In the genomic region with DNA sequence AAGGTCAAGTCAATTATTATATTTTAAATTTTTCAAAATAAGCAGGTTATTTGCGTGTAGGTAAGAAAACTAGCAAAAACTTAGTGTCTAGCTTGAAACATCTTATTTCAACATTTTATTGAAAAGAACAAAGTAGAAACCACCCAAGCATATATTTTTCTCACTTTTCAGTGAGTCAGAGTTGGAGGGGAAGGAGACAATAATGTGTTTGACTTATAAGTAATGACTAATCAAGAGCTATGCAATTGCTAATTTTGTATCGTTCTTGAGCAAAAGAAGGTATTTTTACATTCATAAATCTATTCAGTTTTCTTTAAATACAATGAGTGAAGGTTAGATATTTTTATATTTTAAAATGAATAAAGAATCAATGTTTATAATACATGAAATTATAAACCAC, we compare ENCODE assay signal across 17 cellular contexts. TPM values are rescaled to one million over a fixed set of nuclear protein-coding genes. Genes with fewer than 3 reads are reported as not detected.
A peak's percentile ranks its signal among the peaks of the same experiment; 100 is the strongest.
DNase-seq lines count a peak whose midpoint lies in the region; ATAC-seq, FAIRE-seq and TF ChIP-seq lines count a peak whose summit lies in the region.
"Had no signal": no experiment of that assay in that cellular context is flagged by ENCODE, and none has a peak within 500 bp of the region (broad histone marks: within the 10 kb centered on the region; RNA-seq: fewer than 3 reads in every experiment).

No MANE protein-coding gene starts in this region.

- SMC1A ChIA-PET in GM12878 (lab: Charles Lee; ENCODE audit: uncharacterized antibody, unreplicated experiment), result no interaction called here

- TF ChIP-seq EP300 in GM12878 (IDR thresholded peaks at IDR 0.05; ENCODE audit: borderline replicate concordance in 1 of 2, control insufficient read depth in 1 of 2, low read depth in 2 of 2, low read length in 2 of 2) (no peak), neural cell (conservative IDR thresholded peaks at IDR 0.05; ENCODE audit: poor library complexity, severe bottlenecking) (no peak)

- CTCF ChIA-PET in GM12878 (lab: Yijun Ruan, JAX), result no interaction called here

- H3K9me2 ChIP-seq in neural cell (ENCODE audit: insufficient read depth, low read length), result no peaks in the 10 kb centered on the region

- H3K36me3 ChIP-seq in GM12878 (ENCODE audit: control insufficient read depth in 2 of 2, insufficient read depth in 2 of 2, low read length in 1 of 2) (no peaks in the 10 kb centered on the region), neural cell (ENCODE audit: insufficient read depth, low read length) (no peaks in the 10 kb centered on the region)
- H3K36me3 ChIP-seq: SJSA1 had no signal

- H3K9ac ChIP-seq in GM12878 (ENCODE audit: control insufficient read depth, insufficient read depth, low read length) (no peak overlapping the region), neural cell (ENCODE audit: low read length) (no peak overlapping the region)

- H3K27me3 ChIP-seq in GM12878 (replicated peaks in 1 of 2; ENCODE audit: control insufficient read depth in 2 of 2, insufficient read depth in 2 of 2, low read length in 1 of 2) (no peaks in the 10 kb centered on the region), neural cell (ENCODE audit: insufficient read depth, low read depth, low read length) (no peaks in the 10 kb centered on the region)
- H3K27me3 ChIP-seq: SJSA1 had no signal

- intact Hi-C loops in GM12878 (cut with micrococcal nuclease; ENCODE audit: unreplicated experiment), result no loop called here

- RAD21 ChIA-PET in GM12878 (lab: Charles Lee; ENCODE audit: unreplicated experiment), result interaction anchor here (1.7 kb wide), 1 partner anchor 10 kb away, joined by 4 read pairs; no protein-coding TSS in a partner anchor

- H3K4me3 ChIP-seq in GM12878 (no peak overlapping the region), foreskin fibroblast (ENCODE audit: low read depth in 1 of 2, low read length in 2 of 2) (no peak overlapping the region), neural cell (ENCODE audit: low read length) (no peak overlapping the region)
- H3K4me3 ChIP-seq: SJSA1 had no signal

- H3K27ac ChIP-seq in GM12878 (ENCODE audit: control insufficient read depth, insufficient read depth), result no peak overlapping the region
- H3K27ac ChIP-seq in neural cell (ENCODE audit: low read length), result peak overlapping the region; percentile 56
- H3K27ac ChIP-seq: SJSA1 had no signal

- no peaks in the 10 kb centered on the region for H3F3A ChIP-seq in neural cell (ENCODE audit: insufficient read depth, low read length, poor library complexity, severe bottlenecking)

- no peak overlapping the region for H2AFZ ChIP-seq in GM12878 (ENCODE audit: control insufficient read depth, low read depth, low read length)
- no peak overlapping the region for H2AFZ ChIP-seq in neural cell (ENCODE audit: low read depth, low read length)

- no peak for TF ChIP-seq CTCF in GM12878 (IDR thresholded peaks at IDR 0.05 in 2 of 3, conservative IDR thresholded peaks at IDR 0.05 in 1 of 3; ENCODE audit: control insufficient read depth in 2 of 3, extremely low read depth in 1 of 3, insufficient read depth in 1 of 3, low read depth in 3 of 3, low read length in 3 of 3)
- no peak for TF ChIP-seq CTCF in foreskin fibroblast (IDR thresholded peaks at IDR 0.05; ENCODE audit: low read depth, low read length)
- no peak for TF ChIP-seq CTCF in neural cell (IDR thresholded peaks at IDR 0.05; ENCODE audit: poor library complexity, severe bottlenecking)

- no TSS peak for BruUV-seq in GM12878 (replicated peaks; lab: Mats Ljungman, UMichigan)

- H3K79me2 ChIP-seq in GM12878 (ENCODE audit: control insufficient read depth, insufficient read depth, low read length) (no peaks in the 10 kb centered on the region), neural cell (replicated peaks; ENCODE audit: insufficient read depth, low read length) (no peaks in the 10 kb centered on the region)

- no peaks in the 10 kb centered on the region; the same call in 2 of the 3 replicates for H3K9me3 ChIP-seq in GM12878 (replicated peaks; ENCODE audit: control insufficient read depth, insufficient read depth, low read length)
- H3K9me3 ChIP-seq in neural cell (ENCODE audit: low read length), result no peaks in the 10 kb centered on the region
- H3K9me3 ChIP-seq: SJSA1 had no signal

- no peak for TF ChIP-seq POLR2A in GM12878 (IDR thresholded peaks at IDR 0.05; ENCODE audit: low read depth, low read length)

- H4K20me1 ChIP-seq in GM12878 (ENCODE audit: control insufficient read depth, insufficient read depth) (no peaks in the 10 kb centered on the region), neural cell (ENCODE audit: insufficient read depth) (no peaks in the 10 kb centered on the region)

- no peak overlapping the region for H3K4me2 ChIP-seq in GM12878 (ENCODE audit: control insufficient read depth, insufficient read depth)
- H3K4me2 ChIP-seq in neural cell (ENCODE audit: low read length), result no peak overlapping the region

- H3K4me1 ChIP-seq in GM12878 (ENCODE audit: control insufficient read depth, insufficient read depth, low read length), result peaks cover 7% of the 10 kb centered on the region

- 50% methylated on average over 2 of the region's 2 CpGs for WGBS in GM12878 (ENCODE audit: insufficient coverage, insufficient replicate concordance, low lambda C conversion rate, missing lambda C conversion rate)

- TF ChIP-seq RAD21 in GM12878 (IDR thresholded peaks at IDR 0.05; ENCODE audit: insufficient read depth, low read depth, low read length) (no peak), neural cell (conservative IDR thresholded peaks at IDR 0.05) (no peak)

- FAIRE-seq in GM12878 (lab: Jason Lieb, UNC), result no peak
- FAIRE-seq: H1 had no signal

- DNase-seq in HCEC 1CT (peak; percentile 17), GM12878 (ENCODE audit: low read depth, low spot score) (no peak), foreskin fibroblast (peak; percentile 33 to 60), superior temporal gyrus (ENCODE audit: extremely low spot score) (no peak), KG1 (lab: John Stamatoyannopoulos, UW) (no peak), NAMALWA (ENCODE audit: low spot score) (no peak)
- no peak for DNase-seq in activated naive CD4-positive, alpha-beta T cell treated with Interleukin-2 at 50 U/mL for 16 hours
- DNase-seq: AML-193, COR-L47, IMR-90, Kasumi-1, NCI-H1417, NCI-H187 treated with DMSO at 0.1 percent for 48 hours, NCI-H446 had no signal

- 0 out of 3 replicates have a peak, but pooled peaks have one; percentile 21 for ATAC-seq in GM12878

- in situ Hi-C loops in GM12878 (cut with MboI), result no loop called here

- POLR2A ChIA-PET in GM12878 (lab: Charles Lee), result no interaction called here

TF ChIP-seq in GM12878, 131 proteins besides CTCF, POLR2A, EP300 and RAD21 (continues in another document):
- TF ChIP-seq TCF7 (IDR thresholded peaks at IDR 0.05; ENCODE audit: borderline replicate concordance) (no peak), FOXM1 (IDR thresholded peaks at IDR 0.05; ENCODE audit: low read depth, low read length) (peak; percentile 64; the same call in 1 of the 2 replicates), NFIC (IDR thresholded peaks at IDR 0.05; ENCODE audit: low read depth, low read length) (peak; percentile 68; the same call in 1 of the 2 replicates)
- TF ChIP-seq, protein P1, sequence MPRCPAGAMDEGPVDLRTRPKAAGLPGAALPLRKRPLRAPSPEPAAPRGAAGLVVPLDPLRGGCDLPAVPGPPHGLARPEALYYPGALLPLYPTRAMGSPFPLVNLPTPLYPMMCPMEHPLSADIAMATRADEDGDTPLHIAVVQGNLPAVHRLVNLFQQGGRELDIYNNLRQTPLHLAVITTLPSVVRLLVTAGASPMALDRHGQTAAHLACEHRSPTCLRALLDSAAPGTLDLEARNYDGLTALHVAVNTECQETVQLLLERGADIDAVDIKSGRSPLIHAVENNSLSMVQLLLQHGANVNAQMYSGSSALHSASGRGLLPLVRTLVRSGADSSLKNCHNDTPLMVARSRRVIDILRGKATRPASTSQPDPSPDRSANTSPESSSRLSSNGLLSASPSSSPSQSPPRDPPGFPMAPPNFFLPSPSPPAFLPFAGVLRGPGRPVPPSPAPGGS (IDR thresholded peaks at IDR 0.05; ENCODE audit: borderline replicate concordance, insufficient read depth, low read depth, low read length, poor library complexity, severe bottlenecking), result peak; percentile 47

TF ChIP-seq in neural cell, 6 proteins besides CTCF, POLR2A, EP300 and RAD21 (continues in another document):
- no peak for TF ChIP-seq TAF1 (IDR thresholded peaks at IDR 0.05; ENCODE audit: low read depth)
- TF ChIP-seq EZH2 (IDR thresholded peaks at IDR 0.05; ENCODE audit: borderline replicate concordance, insufficient read depth, low read length, poor library complexity, severe bottlenecking), result no peak

RNA-seq across cellular contexts. Expression of a gene that starts 54.4 kb away (rescaled TPM):
- total RNA-seq in GM12878 (2013; cell fraction: nucleolus; rRNA removed), result 0.92 and 0.93 TPM in 2 replicates
- total RNA-seq in GM12878 (2014; rRNA removed) (3.3 and 4.2 TPM in 2 replicates), GM12878 (2014; rRNA removed; fragmentation: Illumina TruSeq; extraction: Trizol) (3.1 and 3.4 TPM in 2 replicates), GM12878 (2021) (3.1 and 3.3 TPM in 2 replicates)
- polyA plus RNA-seq in GM12878 (2011; ENCODE audit: low read depth), result 0.87 TPM
- polyA plus RNA-seq in GM12878 (2011; rRNA removed) (0.01 TPM in 2 replicates), GM12878 (2014; fragmentation: Illumina TruSeq; extraction: Trizol) (2.4 and 3.1 TPM in 2 replicates), GM12878 (2014; fragmentation: Nextera tagmentation; extraction: Ambion mirVana) (under 1 TPM; 0.58 to 0.66 TPM), GM12878 (2014; rRNA removed) (1.9 and 2.3 TPM in 2 replicates), GM12878 (2016; fragmentation: Nextera tagmentation; extraction: Ambion mirVana) (1 to 10 TPM; 1.1 to 1.4 TPM), neural cell (1.7 and 3.0 TPM in 2 replicates)
- polyA plus RNA-seq in GM12878 (2011; cell fraction: cytosol; rRNA removed), result 0.02 TPM in 1 of 2 replicates, not detected in the other
- polyA plus RNA-seq in GM12878 (2011; cell fraction: nucleus; rRNA removed), result 0.04 TPM in 2 replicates
- polyA plus RNA-seq in GM12878 (2012), result 2.0 and 2.2 TPM in 2 replicates
- under 0.01 TPM in 1 of 2 replicates, not detected in the other for polyA minus RNA-seq in GM12878 (2011; rRNA and poly(A)+ RNA removed)
- not detected in 2 replicates for polyA minus RNA-seq in GM12878 (2011; cell fraction: cytosol; rRNA and poly(A)+ RNA removed)
- 0.10 and 0.12 TPM in 2 replicates for polyA minus RNA-seq in GM12878 (2011; cell fraction: nucleus; rRNA and poly(A)+ RNA removed)
- polyA minus RNA-seq in neural cell, result 7.5 and 7.8 TPM in 2 replicates
- total RNA-seq: IMR-90 had no signal
- polyA plus RNA-seq: IMR-90 had no signal

Comparison
In these comparisons a context has a peak if more than half of its experiments do, and no peak if none do; other contexts are left out.
1. DNase-seq: peak in HCEC 1CT (single experiment) and foreskin fibroblast (2 of 2); none in GM12878 (single experiment), superior temporal gyrus (single experiment), activated naive CD4-positive, alpha-beta T cell treated with Interleukin-2 at 50 U/mL for 16 hours (single experiment), KG1 (single experiment) and NAMALWA (single experiment).